ENCODE assay signal across 23 cellular contexts in the genomic region with DNA sequence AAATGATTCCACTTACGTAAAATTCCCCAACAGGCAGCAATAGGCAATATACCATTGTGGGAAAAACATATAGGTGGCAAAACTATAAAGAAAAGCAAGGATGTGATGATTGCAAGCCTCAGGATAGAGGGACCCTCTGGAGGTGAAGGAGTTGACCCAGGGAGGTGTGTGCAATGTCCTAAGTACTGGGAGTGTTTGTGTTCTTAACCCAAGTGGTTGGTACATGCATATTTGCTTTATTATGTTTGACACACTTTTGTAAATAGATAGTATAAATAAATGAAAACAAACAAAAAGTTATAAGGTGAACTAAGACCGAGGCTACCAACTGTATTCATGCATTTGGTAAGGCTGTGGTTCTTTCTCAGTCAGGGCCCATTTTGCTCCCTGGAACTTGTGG.
"Had no signal": no experiment of that assay in that cellular context is flagged by ENCODE, and none has a peak within 500 bp of the region (broad histone marks: within the 10 kb centered on the region; RNA-seq: fewer than 3 reads in every experiment).

No MANE protein-coding gene starts in this region.

- DNase-seq: activated CD4-positive, alpha-beta T cell treated with anti-CD3 and anti-CD28 coated beads for 48 hours; activated CD4-positive, CD25-positive, alpha-beta regulatory T cell; activated T-cell treated with anti-CD3 and anti-CD28 coated beads for 4 hours; amniotic stem cell; glutamatergic neuron; immature natural killer cell; left ventricle myocardium superior; mammary epithelial cell; natural killer cell; retina; stimulated activated CD4-positive, alpha-beta T cell treated with anti-CD3 and anti-CD28 coated beads, Interleukin-2, amount 100 ng/mL, for 48 hours; stimulated activated CD8-positive, alpha-beta memory T cell treated with anti-CD3 and anti-CD28 coated beads, Interleukin-4, amount 100 ng/mL, for 48 hours; stimulated activated naive B cell treated with anti-CD40 and anti-IgM and Interleukin-4, amounts not matched to agents 10 μg/mL and 1 μg/mL and 100 μg/mL, for 72 hours; T1000; trophoblast cell; uterus had no signal

- H3K4me3 ChIP-seq: breast epithelium, esophagus muscularis mucosa, hepatocyte, uterus had no signal

- ATAC-seq: left ventricle myocardium superior; natural killer cell; stimulated activated naive B cell treated with anti-CD40 and anti-IgM and Interleukin-4, amounts not matched to agents 10 μg/mL and 1 μg/mL and 100 μg/mL, for 72 hours had no signal

- H3K9me3 ChIP-seq: esophagus muscularis mucosa, uterus had no signal

- H3K4me1 Mint-ChIP-seq: mesothelial cell of epicardium, natural killer cell had no signal

- H3K4me3 Mint-ChIP-seq: activated naive CD8-positive, alpha-beta T cell; central memory CD8-positive, alpha-beta T cell; immature natural killer cell; mesothelial cell of epicardium; natural killer cell; stimulated activated naive B cell treated with anti-CD40 and anti-IgM and Interleukin-4, amounts not matched to agents 10 μg/mL and 1 μg/mL and 100 μg/mL, for 72 hours; T-helper 1 cell treated with Interleukin-12 subunit alpha and Interleukin-12 subunit beta and Interleukin-4 antibody, amounts not matched to agents 30 μg/mL and 1 μg/mL, for 36 hours had no signal

- H3K9me3 Mint-ChIP-seq: central memory CD8-positive, alpha-beta T cell had no signal

- H3K27me3 Mint-ChIP-seq: activated naive CD8-positive, alpha-beta T cell; central memory CD8-positive, alpha-beta T cell; stimulated activated naive B cell treated with anti-CD40 and anti-IgM and Interleukin-4, amounts not matched to agents 10 μg/mL and 1 μg/mL and 100 μg/mL, for 72 hours had no signal

- H3K27ac Mint-ChIP-seq: activated naive CD8-positive, alpha-beta T cell; mesothelial cell of epicardium; T-helper 1 cell treated with Interleukin-12 subunit alpha and Interleukin-12 subunit beta and Interleukin-4 antibody, amounts not matched to agents 30 μg/mL and 1 μg/mL, for 36 hours had no signal

- H3K27me3 ChIP-seq: breast epithelium, esophagus muscularis mucosa, hepatocyte, uterus had no signal

- H3K36me3 ChIP-seq: uterus had no signal

- H3K4me1 ChIP-seq: breast epithelium, uterus had no signal

- H3K27ac ChIP-seq: breast epithelium, esophagus muscularis mucosa, uterus had no signal
